Comparison of ENCODE assay signal across 21 cellular contexts in the genomic region with DNA sequence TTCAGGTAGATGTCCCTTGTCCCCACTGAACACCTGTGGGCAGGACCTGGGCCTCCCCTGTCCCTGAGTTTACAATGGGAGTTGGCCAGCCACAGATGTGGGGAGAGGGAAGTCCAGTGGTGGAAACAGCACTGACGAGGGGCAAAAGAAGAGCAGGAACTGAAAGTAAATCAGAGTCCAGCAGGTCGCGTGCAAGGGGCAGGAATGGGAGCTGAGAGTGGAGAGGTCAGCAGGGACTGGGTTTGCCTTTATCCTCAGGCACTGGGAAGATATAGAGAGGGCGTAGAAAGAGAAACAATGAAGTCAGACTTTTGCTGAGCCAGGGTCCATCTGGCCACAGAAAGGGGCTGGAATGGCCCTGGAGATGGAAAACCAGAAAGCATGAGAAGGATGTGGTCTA. TPM values are rescaled to one million over a fixed set of nuclear protein-coding genes. Genes with fewer than 3 reads are reported as not detected.
DNase-seq lines count a peak whose midpoint lies in the region; ATAC-seq and TF ChIP-seq lines count a peak whose summit lies in the region.
"Had no signal": no experiment of that assay in that cellular context is flagged by ENCODE, and none has a peak within 500 bp of the region (broad histone marks: within the 10 kb centered on the region; RNA-seq: fewer than 3 reads in every experiment).

No MANE protein-coding gene starts in this region.

- H3K4me3 ChIP-seq in right atrium auricular region (no peak overlapping the region), mucosa of descending colon (no peak overlapping the region), colonic mucosa (no peak overlapping the region)
- H3K4me3 ChIP-seq: A549, coronary artery, MG63, thoracic aorta had no signal

- no peak overlapping the region for H3K9ac ChIP-seq in colonic mucosa (ENCODE audit: low read depth in 2 of 2, low read length in 2 of 2)
- H3K9ac ChIP-seq: parathyroid adenoma had no signal

- peak overlapping the region in 1 of 2 donors; percentile 27 for H3K27ac ChIP-seq in right atrium auricular region
- H3K27ac ChIP-seq in colonic mucosa = no peak overlapping the region
- H3K27ac ChIP-seq: A549, parathyroid adenoma, RWPE1, thoracic aorta had no signal

- intact Hi-C loops in Right ventricle myocardium inferior (cut with DNase I) (no loop called here), cardiac septum (cut with DNase I) (no loop called here), mucosa of descending colon (cut with DNase I, micrococcal nuclease) (no loop called here), colonic mucosa (cut with DNase I) (loop anchor here (10.0 kb wide), 1 partner anchor 46 kb away; no protein-coding TSS in a partner anchor)

- TF ChIP-seq CTCF in right atrium auricular region (IDR thresholded peaks at IDR 0.05) (no peak), mucosa of descending colon (IDR thresholded peaks at IDR 0.05) (no peak), colonic mucosa (IDR thresholded peaks at IDR 0.05) (no peak)

- no peak for DNase-seq in Right ventricle myocardium inferior (ENCODE audit: missing footprints)
- DNase-seq in right atrium auricular region (ENCODE audit: low spot score) = no peak
- DNase-seq in cardiac septum (ENCODE audit: low spot score) = peak; percentile 70
- DNase-seq in mucosa of descending colon = peak in 1 of 3 donors; percentile 36
- DNase-seq in activated CD4-positive, alpha-beta T cell treated with anti-CD3 and anti-CD28 coated beads for 48 hours = no peak
- no peak for DNase-seq in activated CD8-positive, alpha-beta memory T cell treated with anti-CD3 and anti-CD28 coated beads, Interleukin-2, amount 50 U/mL, for 48 hours
- DNase-seq in colonic mucosa = no peak
- no peak for DNase-seq in stimulated activated CD4-positive, alpha-beta T cell treated with anti-CD3 and anti-CD28 coated beads, Interleukin-2, amount 100 ng/mL, for 48 hours
- DNase-seq: activated CD4-positive, alpha-beta T cell treated with anti-CD3 and anti-CD28 coated beads, Interleukin-2, amount 10 ng/mL, durations not matched to agents 24 days and 14 days; activated naive CD4-positive, alpha-beta T cell treated with anti-CD3 and anti-CD28 coated beads, Interleukin-2, amount 10 ng/mL, durations not matched to agents 7 days and 5 days; CD4-positive, CD25-positive, alpha-beta regulatory T cell; DMS53; foreskin fibroblast; MG63; NCI-H1694; SW 1271 had no signal

- ATAC-seq in Right ventricle myocardium inferior (peak; percentile 61), mucosa of descending colon (peak; percentile 53)
- ATAC-seq: A549 had no signal

- H3K4me1 ChIP-seq in right atrium auricular region (no peaks in the 10 kb centered on the region), mucosa of descending colon (ENCODE audit: low read depth) (no peaks in the 10 kb centered on the region), colonic mucosa (no peaks in the 10 kb centered on the region)
- H3K4me1 ChIP-seq: parathyroid adenoma had no signal

- H3K9me3 ChIP-seq in right atrium auricular region = no peaks in the 10 kb centered on the region
- no peaks in the 10 kb centered on the region for H3K9me3 ChIP-seq in mucosa of descending colon
- H3K9me3 ChIP-seq in colonic mucosa = no peaks in the 10 kb centered on the region
- H3K9me3 ChIP-seq: A549, MG63, thoracic aorta had no signal

- H3K36me3 ChIP-seq in right atrium auricular region = no peaks in the 10 kb centered on the region
- no peaks in the 10 kb centered on the region for H3K36me3 ChIP-seq in mucosa of descending colon (ENCODE audit: low read depth)
- H3K36me3 ChIP-seq in colonic mucosa = no peaks in the 10 kb centered on the region
- H3K36me3 ChIP-seq: MG63, thoracic aorta had no signal

- H3K27me3 ChIP-seq in right atrium auricular region = no peaks in the 10 kb centered on the region
- no peaks in the 10 kb centered on the region for H3K27me3 ChIP-seq in colonic mucosa
- H3K27me3 ChIP-seq: MG63 had no signal

RNA-seq across cellular contexts. Expression of a gene that starts 8.5 kb away (rescaled TPM):
- total RNA-seq in Right ventricle myocardium inferior (2.8 TPM), right atrium auricular region (1 to 10 TPM in 1 of 2 donors, under 1 TPM in 1; 0.19 to 1.9 TPM), cardiac septum (6.9 TPM), mucosa of descending colon (1 to 10 TPM; 1.9 to 4.3 (median 2.8) TPM), colonic mucosa (1 to 10 TPM in 1 of 2 donors, under 1 TPM in 1; 0.91 to 1.4 TPM)
- total RNA-seq: activated CD4-positive, alpha-beta T cell treated with anti-CD3 and anti-CD28 coated beads, Interleukin-2, amount 10 ng/mL, durations not matched to agents 24 days and 14 days; CD4-positive, CD25-positive, alpha-beta regulatory T cell had no signal

RNA-seq across cellular contexts. Expression of a gene that starts 27.5 kb away (rescaled TPM):
- total RNA-seq in Right ventricle myocardium inferior (57.1 TPM), right atrium auricular region (10 to 100 TPM; 41.6 to 59.9 TPM), cardiac septum (82.6 TPM), mucosa of descending colon (10 to 100 TPM in 2 of 3 donors, 1 to 10 TPM in 1; 7.6 to 75.8 (median 13.6) TPM), colonic mucosa (10 to 100 TPM in 1 of 2 donors, 1 to 10 TPM in 1; 8.6 to 13.4 TPM)
- total RNA-seq: activated CD4-positive, alpha-beta T cell treated with anti-CD3 and anti-CD28 coated beads, Interleukin-2, amount 10 ng/mL, durations not matched to agents 24 days and 14 days had no signal
